Comparison of ENCODE assay signal across 18 cellular contexts in genomic region chr11:15940462-15941205, GRCh38.
DNase-seq lines count a peak whose midpoint lies in the region; ATAC-seq and TF ChIP-seq lines count a peak whose summit lies in the region.
"Had no signal": no experiment of that assay in that cellular context is flagged by ENCODE, and none has a peak within 500 bp of the region (broad histone marks: within the 10 kb centered on the region; RNA-seq: fewer than 3 reads in every experiment).

No MANE protein-coding gene starts in this region.

- H3K4me3 ChIP-seq in esophagus muscularis mucosa = no peak overlapping the region
- H3K4me3 ChIP-seq: BLaER1, right atrium auricular region, SK-N-MC, suprapubic skin had no signal

- no peak overlapping the region for H3K4me3 Mint-ChIP-seq in CD14-positive monocyte
- H3K4me3 Mint-ChIP-seq: activated CD4-positive, alpha-beta memory T cell treated with anti-CD3 and anti-CD28 coated beads, Interleukin-2, amount 10 ng/mL, durations not matched to agents 7 days and 5 days; T-helper 2 cell treated with Interferon-gamma antibody and Interleukin-4, amounts not matched to agents 5 μg/mL and 100 μg/mL, for 36 hours had no signal

- in situ Hi-C loops in GM13977 (cut with MboI; ENCODE audit: low pct_unique_long_range_greater_than_20kb, low sequenced_read_pairs, unreplicated experiment) = no loop called here

- no peaks in the 10 kb centered on the region for H3K27me3 ChIP-seq in esophagus muscularis mucosa
- H3K27me3 ChIP-seq: BLaER1, right atrium auricular region had no signal

- peak; percentile 32 for ATAC-seq in GM19351 (IDR thresholded peaks at IDR 0.05; ENCODE audit: unreplicated experiment)
- peak; percentile 45 for ATAC-seq in HG03280 (IDR thresholded peaks at IDR 0.05; ENCODE audit: unreplicated experiment)
- no peak for ATAC-seq in GM21515 (IDR thresholded peaks at IDR 0.05; ENCODE audit: unreplicated experiment)

- peaks cover 0 to 21% (median 12%) of the 10 kb centered on the region in 4 donors for H3K4me1 ChIP-seq in esophagus muscularis mucosa
- H3K4me1 ChIP-seq: BLaER1 had no signal

- H3K27ac ChIP-seq in esophagus muscularis mucosa (replicated peaks in 1 of 4) = no peak overlapping the region
- H3K27ac ChIP-seq: BLaER1, right atrium auricular region, SK-N-MC, suprapubic skin had no signal

- no peaks in the 10 kb centered on the region for H3K9me3 ChIP-seq in esophagus muscularis mucosa
- H3K9me3 ChIP-seq: right atrium auricular region, suprapubic skin had no signal

- intact Hi-C loops in esophagus muscularis mucosa (cut with DNase I) = loop anchor here (10.0 kb wide), 1 partner anchor 664 kb away; no protein-coding TSS in a partner anchor
- intact Hi-C loops in CD14-positive monocyte (cut with micrococcal nuclease) = no loop called here

- 97% methylated on average over 6 of the region's 8 CpGs for WGBS in esophagus muscularis mucosa

- H3K9me3 Mint-ChIP-seq in CD14-positive monocyte = peaks cover 0 to 8% (median 2%) of the 10 kb centered on the region in 7 donors
- H3K9me3 Mint-ChIP-seq: T-helper 2 cell treated with Interferon-gamma antibody and Interleukin-4, amounts not matched to agents 5 μg/mL and 100 μg/mL, for 36 hours had no signal

- H3K36me3 Mint-ChIP-seq in CD14-positive monocyte = no peaks in the 10 kb centered on the region

- no peak for TF ChIP-seq EP300 in esophagus muscularis mucosa (IDR thresholded peaks at IDR 0.05)

- H3K27me3 Mint-ChIP-seq in CD14-positive monocyte (ENCODE audit: low read depth in 3 of 3) = peaks cover 1 to 2% (median 1%) of the 10 kb centered on the region in 3 donors
- H3K27me3 Mint-ChIP-seq: activated CD4-positive, alpha-beta memory T cell treated with anti-CD3 and anti-CD28 coated beads, Interleukin-2, amount 10 ng/mL, durations not matched to agents 7 days and 5 days had no signal

- TF ChIP-seq POLR2A in esophagus muscularis mucosa (IDR thresholded peaks at IDR 0.05; ENCODE audit: low read depth) = no peak

- DNase-seq in GM13977 (ENCODE audit: low spot score) (peak; percentile 29), esophagus muscularis mucosa (ENCODE audit: extremely low spot score) (peak; percentile 37), NCI-H1092 treated with DMSO at 0.1 percent for 48 hours (lab: John Stamatoyannopoulos, UW) (no peak), CD14-positive monocyte (ENCODE audit: low spot score) (no peak), NOMO-1 (lab: John Stamatoyannopoulos, UW; ENCODE audit: unreplicated experiment in 2 of 2) (no peak)
- DNase-seq: activated CD4-positive, alpha-beta memory T cell treated with anti-CD3 and anti-CD28 coated beads, Interleukin-2, amount 10 ng/mL, durations not matched to agents 7 days and 5 days; activated naive CD4-positive, alpha-beta T cell; amniotic stem cell; NCI-H1417; NCI-H510A had no signal

- TF ChIP-seq CTCF in GM13977 (IDR thresholded peaks at IDR 0.05; ENCODE audit: extremely low read depth, insufficient read depth, missing control alignments) (no peak), esophagus muscularis mucosa (IDR thresholded peaks at IDR 0.05) (no peak), CD14-positive monocyte (IDR thresholded peaks at IDR 0.05) (no peak)

- H3K36me3 ChIP-seq in esophagus muscularis mucosa = no peaks in the 10 kb centered on the region
- H3K36me3 ChIP-seq: BLaER1, right atrium auricular region, suprapubic skin had no signal

- no peak overlapping the region for H3K27ac Mint-ChIP-seq in CD14-positive monocyte
- H3K27ac Mint-ChIP-seq: activated CD4-positive, alpha-beta memory T cell treated with anti-CD3 and anti-CD28 coated beads, Interleukin-2, amount 10 ng/mL, durations not matched to agents 7 days and 5 days; T-helper 2 cell treated with Interferon-gamma antibody and Interleukin-4, amounts not matched to agents 5 μg/mL and 100 μg/mL, for 36 hours had no signal

- peaks cover 2% of the 10 kb centered on the region for H3K4me1 Mint-ChIP-seq in CD14-positive monocyte
- H3K4me1 Mint-ChIP-seq: activated CD4-positive, alpha-beta memory T cell treated with anti-CD3 and anti-CD28 coated beads, Interleukin-2, amount 10 ng/mL, durations not matched to agents 7 days and 5 days had no signal

Comparison
In these comparisons a context has a peak if more than half of its experiments do, and no peak if none do; other contexts are left out.
1. DNase-seq: peak in GM13977 (single experiment) and esophagus muscularis mucosa (single experiment); none in NCI-H1092 treated with DMSO at 0.1 percent for 48 hours (single experiment), CD14-positive monocyte (single experiment) and NOMO-1 (0 of 2).